Comparison of ENCODE assay signal across 6 cellular contexts in genomic region chr19:799076-799881, GRCh38. TPM values are rescaled to one million over a fixed set of nuclear protein-coding genes. Genes with fewer than 3 reads are reported as not detected.
DNase-seq lines count a peak whose midpoint lies in the region; ATAC-seq and TF ChIP-seq lines count a peak whose summit lies in the region.

No MANE protein-coding gene starts in this region.

- TF ChIP-seq CTCF in AG04450 (IDR thresholded peaks at IDR 0.05; ENCODE audit: low read depth, low read length) = peak; percentile 34
- no peak for TF ChIP-seq CTCF in prostate gland (IDR thresholded peaks at IDR 0.05)

- peaks cover 3 to 7% of the 10 kb centered on the region in 2 donors for H3K36me3 ChIP-seq in prostate gland

- H3K4me1 ChIP-seq in prostate gland (replicated peaks) = peaks cover 42% of the 10 kb centered on the region

- intact Hi-C loops in prostate gland (cut with DNase I) = no loop called here

- POLR2A ChIA-PET in AG04450 (lab: Yijun Ruan, JAX) = interaction anchor here (0.6 to 1.3 kb wide), 7 partner anchors 10 to 197 kb away, joined by 3 to 5 read pairs (median 3); no protein-coding TSS in a partner anchor

- H3K9me3 ChIP-seq in AG04450 (ENCODE audit: control insufficient read depth, insufficient read depth, low read length) (no peaks in the 10 kb centered on the region; the same call in 1 of the 2 replicates), prostate gland (no peaks in the 10 kb centered on the region)

- no peak for DNase-seq in AG04450 (ENCODE audit: low read depth, low spot score)
- DNase-seq in LHCN-M2 (ENCODE audit: low read depth) = peak; percentile 60
- DNase-seq in dedifferentiated amniotic fluid mesenchymal stem cell (ENCODE audit: extremely low spot score) = peak; percentile 43
- DNase-seq in prostate gland (ENCODE audit: low spot score) = no peak
- DNase-seq in AG08395 (ENCODE audit: low spot score) = no peak

- ATAC-seq in GM21576 (IDR thresholded peaks at IDR 0.05; ENCODE audit: unreplicated experiment) = no peak

- H3K4me3 ChIP-seq in AG04450 (ENCODE audit: low read depth, low read length) (peak overlapping the region; percentile 90), prostate gland (peak overlapping the region; percentile 97 to 99)

- H3K27me3 ChIP-seq in AG04450 (ENCODE audit: control insufficient read depth, insufficient read depth, low read length) = no peaks in the 10 kb centered on the region
- H3K27me3 ChIP-seq in prostate gland (replicated peaks; ENCODE audit: insufficient read depth) = no peaks in the 10 kb centered on the region

- TF ChIP-seq POLR2A in prostate gland (IDR thresholded peaks at IDR 0.05) = no peak

- CTCF ChIA-PET in AG04450 (lab: Charles Lee) = interaction anchor here (2.2 kb wide), 1 partner anchor 29 kb away, joined by 9 read pairs; no protein-coding TSS in a partner anchor

- no peak overlapping the region for H3K27ac ChIP-seq in AG04450 (ENCODE audit: low read depth, low read length)
- H3K27ac ChIP-seq in prostate gland = peak overlapping the region; percentile 95 to 100

- WGBS in prostate gland = 7% methylated on average over 27 of the region's 28 CpGs

RNA-seq across cellular contexts. Expression of gene PTBP1, which starts 2.0 kb away (rescaled TPM):
- 141 and 216 TPM in 2 replicates for polyA plus RNA-seq in AG04450 (2011; rRNA removed)
- 159 and 225 TPM in 2 replicates for polyA minus RNA-seq in AG04450 (2011; rRNA and poly(A)+ RNA removed)
- total RNA-seq in LHCN-M2 (2014; rRNA removed) (425 and 475 TPM in 2 replicates), prostate gland (100 to 1,000 TPM; 153 to 222 TPM)
- 609 TPM for polyA plus RNA-seq in LHCN-M2 (2012)

RNA-seq across cellular contexts. Expression of gene PLPPR3, which starts 22.5 kb away (rescaled TPM):
- polyA plus RNA-seq in AG04450 (2011; rRNA removed) = 1.3 and 2.2 TPM in 2 replicates
- polyA minus RNA-seq in AG04450 (2011; rRNA and poly(A)+ RNA removed) = 1.6 and 2.1 TPM in 2 replicates
- 0.06 TPM in 1 of 2 replicates, not detected in the other for total RNA-seq in LHCN-M2 (2014; rRNA removed)
- polyA plus RNA-seq in LHCN-M2 (2012) = 0.27 TPM
- 10 to 100 TPM in 1 of 2 donors, under 1 TPM in 1; 0.27 to 20.3 TPM for total RNA-seq in prostate gland

RNA-seq across cellular contexts. Expression of gene AZU1, which starts 28.4 kb away (rescaled TPM):
- polyA plus RNA-seq in AG04450 (2011; rRNA removed) = 0.04 TPM in 1 of 2 replicates, not detected in the other
- polyA minus RNA-seq in AG04450 (2011; rRNA and poly(A)+ RNA removed) = not detected in 2 replicates
- total RNA-seq in LHCN-M2 (2014; rRNA removed) = not detected in 2 replicates
- polyA plus RNA-seq in LHCN-M2 (2012) = not detected
- total RNA-seq in prostate gland = 1 to 10 TPM in 1 of 2 donors, not detected in 1; 6.9 TPM

RNA-seq across cellular contexts. Expression of gene PRTN3, which starts 41.5 kb away (rescaled TPM):
- polyA plus RNA-seq in AG04450 (2011; rRNA removed) = not detected in 2 replicates
- not detected in 2 replicates for polyA minus RNA-seq in AG04450 (2011; rRNA and poly(A)+ RNA removed)
- not detected in 2 replicates for total RNA-seq in LHCN-M2 (2014; rRNA removed)
- polyA plus RNA-seq in LHCN-M2 (2012) = not detected
- 1 to 10 TPM in 1 of 2 donors, not detected in 1; 2.6 TPM for total RNA-seq in prostate gland

RNA-seq across cellular contexts. Expression of gene MISP, which starts 48.4 kb away (rescaled TPM):
- 0.07 and 0.09 TPM in 2 replicates for polyA plus RNA-seq in AG04450 (2011; rRNA removed)
- 0.18 TPM in 1 of 2 replicates, not detected in the other for polyA minus RNA-seq in AG04450 (2011; rRNA and poly(A)+ RNA removed)
- total RNA-seq in LHCN-M2 (2014; rRNA removed) = 0.46 and 0.58 TPM in 2 replicates
- polyA plus RNA-seq in LHCN-M2 (2012) = 1.1 TPM
- 1 to 10 TPM; 7.3 to 9.3 TPM for total RNA-seq in prostate gland

Comparison
In these comparisons a context has a peak if more than half of its experiments do, and no peak if none do; other contexts are left out.
1. DNase-seq: peak in LHCN-M2 (single experiment) and dedifferentiated amniotic fluid mesenchymal stem cell (single experiment); none in AG04450 (single experiment), prostate gland (single experiment) and AG08395 (single experiment).